17 cellular contexts compared by ENCODE assay signal in genomic region chr4:4268753-4269152, GRCh38. TPM values are rescaled to one million over a fixed set of nuclear protein-coding genes. Genes with fewer than 3 reads are reported as not detected.
DNase-seq lines count a peak whose midpoint lies in the region; ATAC-seq, FAIRE-seq and TF ChIP-seq lines count a peak whose summit lies in the region.
"Had no signal": no experiment of that assay in that cellular context is flagged by ENCODE, and none has a peak within 500 bp of the region (broad histone marks: within the 10 kb centered on the region; RNA-seq: fewer than 3 reads in every experiment).

No MANE protein-coding gene starts in this region.

- H3K4me1 ChIP-seq in keratinocyte (ENCODE audit: control insufficient read depth, extremely low read depth, insufficient read depth, low read length), result peaks cover 18% of the 10 kb centered on the region
- no peaks in the 10 kb centered on the region for H3K4me1 ChIP-seq in stomach
- H3K4me1 ChIP-seq: tibial nerve had no signal

- H3K27me3 Mint-ChIP-seq in activated naive CD4-positive, alpha-beta T cell treated with anti-CD3 and anti-CD28 coated beads, Interleukin-2, amount 10 ng/mL, durations not matched to agents 7 days and 5 days, result peaks cover 7% of the 10 kb centered on the region
- no peaks in the 10 kb centered on the region for H3K27me3 Mint-ChIP-seq in T-helper 17 cell
- H3K27me3 Mint-ChIP-seq: naive B cell had no signal

- H3K27ac Mint-ChIP-seq in activated naive CD4-positive, alpha-beta T cell treated with anti-CD3 and anti-CD28 coated beads, Interleukin-2, amount 10 ng/mL, durations not matched to agents 7 days and 5 days, result peak overlapping the region; percentile 92
- H3K27ac Mint-ChIP-seq in T-helper 17 cell, result peak overlapping the region; percentile 65
- H3K27ac Mint-ChIP-seq: activated T-helper 2 cell treated with anti-CD3 and anti-CD28 coated beads, Interferon-gamma antibody, Interleukin-2, Interleukin-4, amounts not matched to agents 10 μg/mL and 5 μg/mL and 100 μg/mL, durations not matched to agents 14 hours and 24 hours and 36 hours had no signal

- H3K36me3 ChIP-seq in keratinocyte (ENCODE audit: control insufficient read depth in 2 of 2, extremely low read depth in 1 of 2, insufficient read depth in 2 of 2, low read length in 2 of 2), result peaks cover 11 to 24% of the 10 kb centered on the region in 2 experiments
- peaks cover 4 to 76% (median 67%) of the 10 kb centered on the region in 4 donors for H3K36me3 ChIP-seq in stomach

- H3K27me3 ChIP-seq in keratinocyte (ENCODE audit: control insufficient read depth, extremely low read depth, insufficient read depth, low read length) (no peaks in the 10 kb centered on the region), stomach (no peaks in the 10 kb centered on the region)
- H3K27me3 ChIP-seq: dorsolateral prefrontal cortex, tibial nerve had no signal

- intact Hi-C loops in stomach (cut with DNase I; ENCODE audit: low total_unique reads), result no loop called here

- TF ChIP-seq POLR2A in stomach (IDR thresholded peaks at IDR 0.05), result no peak

- no peak for TF ChIP-seq EP300 in stomach (IDR thresholded peaks at IDR 0.05)

- CTCF ChIA-PET in activated naive CD4-positive, alpha-beta T cell treated with anti-CD3 and anti-CD28 coated beads, Interleukin-2, amount 10 ng/mL, durations not matched to agents 7 days and 5 days (lab: Charles Lee), result no interaction called here

- FAIRE-seq in keratinocyte (lab: Jason Lieb, UNC), result no peak
- FAIRE-seq: GM18507 had no signal

- H3K4me2 ChIP-seq in keratinocyte (ENCODE audit: control insufficient read depth, extremely low read depth, insufficient read depth, low read depth, low read length), result no peak overlapping the region

- H3K9me1 ChIP-seq in keratinocyte (ENCODE audit: control insufficient read depth, extremely low read depth, insufficient read depth, low read length), result no peaks in the 10 kb centered on the region

- H3K9me3 ChIP-seq in T-helper 17 cell (ENCODE audit: control insufficient read depth, low read length, poor library complexity, severe bottlenecking) (no peaks in the 10 kb centered on the region), keratinocyte (ENCODE audit: control insufficient read depth, low read depth, low read length) (no peaks in the 10 kb centered on the region), stomach (no peaks in the 10 kb centered on the region)
- H3K9me3 ChIP-seq: tibial nerve had no signal

- H3K4me3 ChIP-seq in keratinocyte (ENCODE audit: control insufficient read depth in 2 of 3, extremely low read depth in 1 of 3, insufficient read depth in 2 of 3, low read depth in 1 of 3, low read length in 3 of 3) (no peak overlapping the region), stomach (no peak overlapping the region)
- H3K4me3 ChIP-seq: dorsolateral prefrontal cortex, tibial nerve had no signal

- no peak for TF ChIP-seq CTCF in keratinocyte (optimal IDR thresholded peaks at IDR 0.05 in 1 of 3, IDR thresholded peaks at IDR 0.05 in 1 of 3, conservative IDR thresholded peaks at IDR 0.05 in 1 of 3; ENCODE audit: extremely low read depth in 1 of 3, insufficient read depth in 2 of 3, low read length in 3 of 3)
- TF ChIP-seq CTCF in stomach (IDR thresholded peaks at IDR 0.05), result no peak

- H3K9me3 Mint-ChIP-seq in activated naive CD4-positive, alpha-beta T cell treated with anti-CD3 and anti-CD28 coated beads, Interleukin-2, amount 10 ng/mL, durations not matched to agents 7 days and 5 days, result no peaks in the 10 kb centered on the region
- H3K9me3 Mint-ChIP-seq: activated T-helper 2 cell treated with anti-CD3 and anti-CD28 coated beads, Interferon-gamma antibody, Interleukin-2, Interleukin-4, amounts not matched to agents 10 μg/mL and 5 μg/mL and 100 μg/mL, durations not matched to agents 14 hours and 24 hours and 36 hours; naive B cell had no signal

- H2AFZ ChIP-seq in keratinocyte (ENCODE audit: control insufficient read depth, low read length), result no peak overlapping the region

- no peak overlapping the region for H3K9ac ChIP-seq in keratinocyte (ENCODE audit: control insufficient read depth, extremely low read depth, insufficient read depth, low read length)

- peaks cover 24% of the 10 kb centered on the region for H3K4me1 Mint-ChIP-seq in activated naive CD4-positive, alpha-beta T cell treated with anti-CD3 and anti-CD28 coated beads, Interleukin-2, amount 10 ng/mL, durations not matched to agents 7 days and 5 days
- H3K4me1 Mint-ChIP-seq in T-helper 17 cell, result peaks cover 18% of the 10 kb centered on the region
- H3K4me1 Mint-ChIP-seq: naive B cell had no signal

- dilution Hi-C loops in keratinocyte (cut with MboI; ENCODE audit: extremely low pct_ligation_motif_present, low sequenced_read_pairs), result no loop called here

- ATAC-seq in T-helper 17 cell (no peak), GM21786 (IDR thresholded peaks at IDR 0.05; ENCODE audit: unreplicated experiment) (no peak)

- H3K27ac ChIP-seq in keratinocyte (ENCODE audit: control insufficient read depth, insufficient read depth, low read length) (peak overlapping the region; percentile 82), stomach (peak overlapping the region in 3 of 5 donors; percentile 3 to 64 (median 24))

- DNase-seq in activated naive CD4-positive, alpha-beta T cell treated with anti-CD3 and anti-CD28 coated beads, Interleukin-2, amount 10 ng/mL, durations not matched to agents 7 days and 5 days, result no peak
- DNase-seq in activated naive CD4-positive, alpha-beta T cell treated with Interleukin-2 at 50 U/mL for 16 hours, result no peak
- DNase-seq in T-helper 17 cell, result no peak
- DNase-seq in keratinocyte (ENCODE audit: low read depth, low spot score), result no peak
- no peak for DNase-seq in stomach
- DNase-seq in D341Med (ENCODE audit: low spot score), result no peak
- no peak for DNase-seq in COLO829 (ENCODE audit: low spot score)
- DNase-seq: dorsolateral prefrontal cortex, KBM-7, naive B cell, NCI-H1436 treated with DMSO at 0.1 percent for 48 hours, NCI-H446 had no signal

- H3K36me3 Mint-ChIP-seq in activated naive CD4-positive, alpha-beta T cell treated with anti-CD3 and anti-CD28 coated beads, Interleukin-2, amount 10 ng/mL, durations not matched to agents 7 days and 5 days, result peaks cover 32% of the 10 kb centered on the region
- peaks cover 10% of the 10 kb centered on the region for H3K36me3 Mint-ChIP-seq in T-helper 17 cell (ENCODE audit: low read depth)

- no peaks in the 10 kb centered on the region for H3K79me2 ChIP-seq in keratinocyte (ENCODE audit: control insufficient read depth, insufficient read depth, low read length)

- no peaks in the 10 kb centered on the region for H4K20me1 ChIP-seq in keratinocyte (ENCODE audit: control insufficient read depth, extremely low read depth, insufficient read depth, low read length)

- H3K4me3 Mint-ChIP-seq in activated naive CD4-positive, alpha-beta T cell treated with anti-CD3 and anti-CD28 coated beads, Interleukin-2, amount 10 ng/mL, durations not matched to agents 7 days and 5 days, result no peak overlapping the region
- H3K4me3 Mint-ChIP-seq in T-helper 17 cell, result peak overlapping the region; percentile 15
- H3K4me3 Mint-ChIP-seq: naive B cell had no signal

RNA-seq across cellular contexts. Expression of gene TMEM128, which starts 20.7 kb away (rescaled TPM):
- total RNA-seq in T-helper 17 cell (10 to 100 TPM in 1 of 2 donors, 1 to 10 TPM in 1; 9.0 to 10.5 TPM), stomach (10 to 100 TPM in 3 of 5 donors, 1 to 10 TPM in 1, under 1 TPM in 1; 0.29 to 46.3 (median 19.0) TPM)
- polyA plus RNA-seq in keratinocyte (23.4 to 32.7 TPM (median 23.9 TPM) in 3 replicates), stomach (10 to 100 TPM; 14.9 to 18.5 (median 18.1) TPM)
- polyA plus RNA-seq in keratinocyte (2011; ENCODE audit: low read depth), result 1.9 TPM
- polyA plus RNA-seq in keratinocyte (2011; cell fraction: cytosol; rRNA removed), result 19.1 and 30.2 TPM in 2 replicates
- 21.2 and 24.7 TPM in 2 replicates for polyA plus RNA-seq in keratinocyte (2011; cell fraction: nucleus; rRNA removed)
- polyA plus RNA-seq in keratinocyte (2012; ENCODE audit: low replicate concordance), result 15.1 and 20.9 TPM in 2 replicates
- 3.2 to 14.0 TPM (median 12.6 TPM) in 3 replicates for polyA minus RNA-seq in keratinocyte
- polyA minus RNA-seq in keratinocyte (2011; cell fraction: cytosol; rRNA and poly(A)+ RNA removed), result 9.6 TPM
- 5.3 and 10.2 TPM in 2 replicates for polyA minus RNA-seq in keratinocyte (2011; cell fraction: nucleus; rRNA and poly(A)+ RNA removed)

RNA-seq across cellular contexts. Expression of gene LYAR, which starts 21.2 kb away (rescaled TPM):
- total RNA-seq in T-helper 17 cell (10 to 100 TPM; 14.6 to 18.2 TPM), stomach (10 to 100 TPM in 1 of 5 donors, 1 to 10 TPM in 3, under 1 TPM in 1; 0.87 to 17.4 (median 8.1) TPM)
- polyA plus RNA-seq in keratinocyte (6.7 to 21.5 TPM (median 19.8 TPM) in 3 replicates), stomach (10 to 100 TPM in 2 of 3 donors, 1 to 10 TPM in 1; 7.3 to 23.8 (median 13.0) TPM)
- 29.4 TPM for polyA plus RNA-seq in keratinocyte (2011; ENCODE audit: low read depth)
- 12.1 and 14.5 TPM in 2 replicates for polyA plus RNA-seq in keratinocyte (2011; cell fraction: cytosol; rRNA removed)
- 8.5 and 14.1 TPM in 2 replicates for polyA plus RNA-seq in keratinocyte (2011; cell fraction: nucleus; rRNA removed)
- polyA plus RNA-seq in keratinocyte (2012; ENCODE audit: low replicate concordance), result 22.8 and 35.2 TPM in 2 replicates
- polyA minus RNA-seq in keratinocyte, result 0.30 to 6.2 TPM (median 1.1 TPM) in 3 replicates
- 7.1 TPM for polyA minus RNA-seq in keratinocyte (2011; cell fraction: cytosol; rRNA and poly(A)+ RNA removed)
- polyA minus RNA-seq in keratinocyte (2011; cell fraction: nucleus; rRNA and poly(A)+ RNA removed), result 2.1 and 5.0 TPM in 2 replicates

RNA-seq across cellular contexts. Expression of gene ZBTB49, which starts 21.3 kb away (rescaled TPM):
- total RNA-seq in T-helper 17 cell, result 10 to 100 TPM in 1 of 2 donors, 1 to 10 TPM in 1; 7.4 to 12.9 TPM
- polyA plus RNA-seq in keratinocyte, result 2.1 to 4.2 TPM (median 3.8 TPM) in 3 replicates
- 12.5 TPM for polyA plus RNA-seq in keratinocyte (2011; ENCODE audit: low read depth)
- polyA plus RNA-seq in keratinocyte (2011; cell fraction: cytosol; rRNA removed), result 1.5 and 2.4 TPM in 2 replicates
- 10.2 and 10.8 TPM in 2 replicates for polyA plus RNA-seq in keratinocyte (2011; cell fraction: nucleus; rRNA removed)
- 1.9 and 2.5 TPM in 2 replicates for polyA plus RNA-seq in keratinocyte (2012; ENCODE audit: low replicate concordance)
- polyA minus RNA-seq in keratinocyte, result 2.2 to 6.4 TPM (median 4.4 TPM) in 3 replicates
- 2.9 TPM for polyA minus RNA-seq in keratinocyte (2011; cell fraction: cytosol; rRNA and poly(A)+ RNA removed)
- 3.3 and 4.0 TPM in 2 replicates for polyA minus RNA-seq in keratinocyte (2011; cell fraction: nucleus; rRNA and poly(A)+ RNA removed)
- 1 to 10 TPM in 3 of 5 donors, under 1 TPM in 1, not detected in 1; 0.29 to 7.6 (median 6.6) TPM for total RNA-seq in stomach
- 1 to 10 TPM; 1.2 to 2.7 (median 2.1) TPM for polyA plus RNA-seq in stomach

RNA-seq across cellular contexts. Expression of gene OTOP1, which starts 42.0 kb away (rescaled TPM):
- total RNA-seq in T-helper 17 cell, result not detected
- not detected in 3 replicates for polyA plus RNA-seq in keratinocyte
- polyA plus RNA-seq in keratinocyte (2011; ENCODE audit: low read depth), result not detected
- not detected in 2 replicates for polyA plus RNA-seq in keratinocyte (2011; cell fraction: cytosol; rRNA removed)
- not detected in 2 replicates for polyA plus RNA-seq in keratinocyte (2011; cell fraction: nucleus; rRNA removed)
- not detected in 2 replicates for polyA plus RNA-seq in keratinocyte (2012; ENCODE audit: low replicate concordance)
- 0.10 TPM in 1 of 3 replicates, not detected in the others for polyA minus RNA-seq in keratinocyte
- polyA minus RNA-seq in keratinocyte (2011; cell fraction: cytosol; rRNA and poly(A)+ RNA removed), result not detected
- not detected in 2 replicates for polyA minus RNA-seq in keratinocyte (2011; cell fraction: nucleus; rRNA and poly(A)+ RNA removed)
- total RNA-seq in stomach, result not detected
- not detected for polyA plus RNA-seq in stomach
- total RNA-seq: activated T-helper 2 cell treated with anti-CD3 and anti-CD28 coated beads, Interferon-gamma antibody, Interleukin-2, Interleukin-4, amounts not matched to agents 10 μg/mL and 5 μg/mL and 100 μg/mL, durations not matched to agents 14 hours and 24 hours and 36 hours; dorsolateral prefrontal cortex; OCI-LY7; tibial nerve had no signal
